8 cellular contexts compared by ENCODE assay signal in genomic region chr12:8919643-8920042, GRCh38. TPM values are rescaled to one million over a fixed set of nuclear protein-coding genes. Genes with fewer than 3 reads are reported as not detected.
DNase-seq lines count a peak whose midpoint lies in the region; ATAC-seq, FAIRE-seq and TF ChIP-seq lines count a peak whose summit lies in the region.
"Not testable (repeated sequence)": the region's sequence is repeated elsewhere in the genome, so short reads cannot be mapped to it uniquely, and the experiment has no call there.

No MANE protein-coding gene starts in this region.

- TF ChIP-seq CTCF in GM23338 (conservative IDR thresholded peaks at IDR 0.05; ENCODE audit: low read depth in 2 of 2); H9 (conservative IDR thresholded peaks at IDR 0.05); WTC11 (IDR thresholded peaks at IDR 0.05); GM12878 (IDR thresholded peaks at IDR 0.05 in 2 of 3, conservative IDR thresholded peaks at IDR 0.05 in 1 of 3; ENCODE audit: control insufficient read depth in 2 of 3, extremely low read depth in 1 of 3, insufficient read depth in 1 of 3, low read depth in 3 of 3, low read length in 3 of 3); K562 (IDR thresholded peaks at IDR 0.05 in 2 of 3, conservative IDR thresholded peaks at IDR 0.05 in 1 of 3; ENCODE audit: insufficient read depth in 2 of 3, low read depth in 1 of 3, low read length in 3 of 3); endodermal cell (conservative IDR thresholded peaks at IDR 0.05); right lobe of liver (IDR thresholded peaks at IDR 0.05): not testable (repeated sequence)

- H3K4me1 ChIP-seq in GM23338 (ENCODE audit: insufficient read depth) (peaks cover 39% of the 10 kb centered on the region), K562 (replicated peaks in 1 of 2; ENCODE audit: control insufficient read depth in 2 of 2, insufficient read depth in 2 of 2, low read length in 2 of 2) (peaks cover 6 to 17% of the 10 kb centered on the region in 2 experiments; a peak in 4 of 5 replicates)
- H3K4me1 ChIP-seq in H9 (ENCODE audit: insufficient read depth, low read length); GM12878 (ENCODE audit: control insufficient read depth, insufficient read depth, low read length); endodermal cell (ENCODE audit: control insufficient read depth, insufficient read depth, low read length); right lobe of liver: not testable (repeated sequence)

- not testable (repeated sequence) for H2BK12ac ChIP-seq in H9 (ENCODE audit: insufficient read length, low read depth, low read length)

- CTCF ChIA-PET in WTC11 (lab: Charles Lee); K562 (lab: Yijun Ruan, JAX; ENCODE audit: low intra/inter-chr PET ratio): not testable (repeated sequence)
- CTCF ChIA-PET in GM12878 (lab: Yijun Ruan, JAX): interaction anchor here (1.3 kb wide), 1 partner anchor 119 kb away, joined by 4 read pairs; no protein-coding TSS in a partner anchor

- not testable (repeated sequence) for H3K79me1 ChIP-seq in H9 (ENCODE audit: insufficient read depth, low read depth, low read length, poor library complexity, severe bottlenecking)

- POLR2A ChIA-PET in WTC11 (lab: Charles Lee) (interaction anchor here (1.3 kb wide), 1 partner anchor 17 kb away, joined by 3 read pairs; no protein-coding TSS in a partner anchor), K562 (lab: Yijun Ruan, JAX) (interaction anchor here (1.5 kb wide), 1 partner anchor 30 kb away, joined by 3 read pairs; the partner anchor contains the start of gene M6PR)
- POLR2A ChIA-PET in GM12878 (lab: Charles Lee): not testable (repeated sequence)

- H2AK5ac ChIP-seq in H9 (ENCODE audit: insufficient read length, low read length): not testable (repeated sequence)

- not testable (repeated sequence) for H4K5ac ChIP-seq in H9 (ENCODE audit: insufficient read length, low read depth, low read length)

- not testable (repeated sequence) for H3K9me2 ChIP-seq in GM23338 (ENCODE audit: insufficient read depth)

- H3K27ac ChIP-seq in GM23338 (ENCODE audit: low read depth): peak overlapping the region; percentile 39
- not testable (repeated sequence) for H3K27ac ChIP-seq in H9 (ENCODE audit: insufficient read length, low read depth, low read length); GM12878 (ENCODE audit: control insufficient read depth, insufficient read depth); K562 (ENCODE audit: extremely low read depth, low read depth, low read length); endodermal cell (ENCODE audit: low read depth, low read length); right lobe of liver

- H3F3A ChIP-seq in GM23338 (replicated peaks; ENCODE audit: low read depth): peaks cover 28% of the 10 kb centered on the region

- not testable (repeated sequence) for H3K27me3 ChIP-seq in GM23338 (ENCODE audit: insufficient read depth); H9 (ENCODE audit: insufficient read depth, low read length); GM12878 (replicated peaks in 1 of 2; ENCODE audit: control insufficient read depth in 2 of 2, insufficient read depth in 2 of 2, low read length in 1 of 2); K562 (ENCODE audit: control insufficient read depth in 2 of 2, insufficient read depth in 2 of 2, low read length in 2 of 2); endodermal cell (ENCODE audit: control insufficient read depth, insufficient read depth, low read length, poor library complexity, severe bottlenecking); right lobe of liver

- H3K79me2 ChIP-seq in GM23338 (replicated peaks; ENCODE audit: insufficient read depth): peaks cover 100% of the 10 kb centered on the region
- peaks cover 64% of the 10 kb centered on the region for H3K79me2 ChIP-seq in H9 (ENCODE audit: insufficient read depth, low read length)
- not testable (repeated sequence) for H3K79me2 ChIP-seq in GM12878 (ENCODE audit: control insufficient read depth, insufficient read depth, low read length); K562 (ENCODE audit: control insufficient read depth, insufficient read depth, low read length)

- not testable (repeated sequence) for H3T11ph ChIP-seq in H9 (ENCODE audit: low read length)

- not testable (repeated sequence) for ATAC-seq in GM23338, WTC11, GM12878, K562
- ATAC-seq in left lobe of liver (peak; percentile 68), right lobe of liver (peak; percentile 60 to 64 (median 64))

- not testable (repeated sequence) for H2BK20ac ChIP-seq in H9 (ENCODE audit: low read depth, low read length, poor library complexity, severe bottlenecking)

- not testable (repeated sequence) for TF ChIP-seq RAD21 in GM12878 (IDR thresholded peaks at IDR 0.05; ENCODE audit: insufficient read depth, low read depth, low read length); K562 (CRISPR knock-in tag; conservative IDR thresholded peaks at IDR 0.05 in 1 of 2, IDR thresholded peaks at IDR 0.05 in 1 of 2)

- not testable (repeated sequence) for H3K27me3 Mint-ChIP-seq in GM23338 (ENCODE audit: insufficient read depth, low read depth, poor library complexity); H9 (ENCODE audit: low read depth); WTC11 (ENCODE audit: low read depth); endodermal cell (ENCODE audit: insufficient read depth)

- H3K4me3 Mint-ChIP-seq in GM23338: peak overlapping the region; percentile 49; the same call in 2 of the 3 replicates
- H3K4me3 Mint-ChIP-seq in H9: peak overlapping the region in 1 of 2 experiments; percentile 69; a peak in 3 of 5 replicates
- H3K4me3 Mint-ChIP-seq in WTC11: peak overlapping the region; percentile 31; the same call in 1 of the 2 replicates
- H3K4me3 Mint-ChIP-seq in endodermal cell: not testable (repeated sequence)

- not testable (repeated sequence) for H3K4ac ChIP-seq in H9 (ENCODE audit: low read depth, low read length)

- H3K4me3 ChIP-seq in GM23338; GM12878; K562; endodermal cell (ENCODE audit: low read length); right lobe of liver: not testable (repeated sequence)

- not testable (repeated sequence) for BruUV-seq in GM12878 (replicated peaks; lab: Mats Ljungman, UMichigan); K562 (replicated peaks; lab: Mats Ljungman, UMichigan)

- not testable (repeated sequence) for H2BK120ac ChIP-seq in H9 (ENCODE audit: low read depth, low read length, poor library complexity, severe bottlenecking)

- H2BK15ac ChIP-seq in H9 (ENCODE audit: low read depth, low read length): not testable (repeated sequence)

- H4K8ac ChIP-seq in H9 (replicated peaks; ENCODE audit: insufficient read length, low read depth, low read length): not testable (repeated sequence)

- not testable (repeated sequence) for H3K9me3 Mint-ChIP-seq in GM23338, H9, WTC11, endodermal cell

- intact Hi-C loops in GM12878 (cut with micrococcal nuclease; ENCODE audit: unreplicated experiment): loop anchor here (10.0 kb wide), 1 partner anchor 125 kb away; no protein-coding TSS in a partner anchor
- intact Hi-C loops in K562 (cut with micrococcal nuclease); right lobe of liver (cut with DNase I): not testable (repeated sequence)

- H3K23ac ChIP-seq in H9 (ENCODE audit: insufficient read length, low read depth, low read length): not testable (repeated sequence)

- not testable (repeated sequence) for H3K9me1 ChIP-seq in K562 (ENCODE audit: control insufficient read depth, insufficient read depth, low read length)

- H3K4me1 Mint-ChIP-seq in GM23338 (peaks cover 37% of the 10 kb centered on the region), H9 (peaks cover 15 to 28% of the 10 kb centered on the region in 2 experiments), WTC11 (peaks cover 40% of the 10 kb centered on the region)
- not testable (repeated sequence) for H3K4me1 Mint-ChIP-seq in endodermal cell

- peaks cover 86% of the 10 kb centered on the region for H4K20me1 ChIP-seq in GM23338 (replicated peaks; ENCODE audit: insufficient read depth)
- not testable (repeated sequence) for H4K20me1 ChIP-seq in H9 (ENCODE audit: control insufficient read depth, insufficient read depth, insufficient read length); GM12878 (ENCODE audit: control insufficient read depth, insufficient read depth); K562 (replicated peaks; ENCODE audit: control insufficient read depth, insufficient read depth, low read length)

- not testable (repeated sequence) for H3K14ac ChIP-seq in H9 (ENCODE audit: insufficient read depth, low read length)

- H3K4me2 ChIP-seq in GM23338; H9 (ENCODE audit: insufficient read depth, insufficient read length, low read length); GM12878 (ENCODE audit: control insufficient read depth, insufficient read depth); K562 (ENCODE audit: insufficient read depth, low read length): not testable (repeated sequence)

- DNase-seq in GM23338 (ENCODE audit: low spot score); H9; WTC11 (ENCODE audit: low spot score); GM12878 (ENCODE audit: low read depth, low spot score); K562 (ENCODE audit: extremely low read depth in 1 of 4, low spot score in 3 of 4); endodermal cell; left lobe of liver (ENCODE audit: low spot score); right lobe of liver: not testable (repeated sequence)

- not testable (repeated sequence) for H4K91ac ChIP-seq in H9 (ENCODE audit: insufficient read length, low read depth, low read length)

- H3K23me2 ChIP-seq in H9 (ENCODE audit: insufficient read length, low read depth, low read length, poor library complexity, severe bottlenecking): not testable (repeated sequence)

- H3K9ac ChIP-seq in H9 (ENCODE audit: extremely low read depth, insufficient read length, low read length); GM12878 (ENCODE audit: control insufficient read depth, insufficient read depth, low read length); K562 (ENCODE audit: insufficient read depth in 1 of 2, low read depth in 2 of 2, low read length in 2 of 2); endodermal cell (ENCODE audit: extremely low read depth, low read length, poor library complexity, severe bottlenecking): not testable (repeated sequence)

- not testable (repeated sequence) for TF ChIP-seq EP300 in GM12878 (IDR thresholded peaks at IDR 0.05; ENCODE audit: borderline replicate concordance in 1 of 2, control insufficient read depth in 1 of 2, low read depth in 2 of 2, low read length in 2 of 2); K562 (IDR thresholded peaks at IDR 0.05; ENCODE audit: low read length)

- not testable (repeated sequence) for TF ChIP-seq POLR2A in GM12878 (IDR thresholded peaks at IDR 0.05; ENCODE audit: low read depth, low read length); K562 (conservative IDR thresholded peaks at IDR 0.05); right lobe of liver (IDR thresholded peaks at IDR 0.05)

- H2AFZ ChIP-seq in GM23338; H9 (ENCODE audit: low read length); GM12878 (ENCODE audit: control insufficient read depth, low read depth, low read length); K562 (ENCODE audit: low read depth, low read length): not testable (repeated sequence)

- peaks cover 18% of the 10 kb centered on the region for H3K36me3 Mint-ChIP-seq in GM23338 (ENCODE audit: low read depth)
- peaks cover 46 to 50% (median 49%) of the 10 kb centered on the region in 3 experiments for H3K36me3 Mint-ChIP-seq in H9 (ENCODE audit: insufficient read depth in 1 of 3, low read depth in 3 of 3)
- peaks cover 50% of the 10 kb centered on the region for H3K36me3 Mint-ChIP-seq in WTC11
- peaks cover 39% of the 10 kb centered on the region for H3K36me3 Mint-ChIP-seq in endodermal cell (ENCODE audit: low read depth)

- in situ Hi-C loops in GM12878 (cut with MboI); K562 (cut with MboI): not testable (repeated sequence)

- RAD21 ChIA-PET in GM12878 (lab: Charles Lee; ENCODE audit: unreplicated experiment): not testable (repeated sequence)

- not testable (repeated sequence) for H2BK5ac ChIP-seq in H9 (ENCODE audit: insufficient read length, low read length)

- not testable (repeated sequence) for H3K56ac ChIP-seq in H9 (ENCODE audit: insufficient read length, low read depth, low read length)

- WGBS in H9 (ENCODE audit: extremely low coverage, insufficient read length, low lambda C conversion rate): no CpG with 5 or more reads among the region's 4 CpGs
- WGBS in GM12878 (ENCODE audit: insufficient coverage, insufficient replicate concordance, low lambda C conversion rate, missing lambda C conversion rate): 67% methylated on average over 3 of the region's 4 CpGs
- WGBS in K562 (ENCODE audit: insufficient coverage, low coverage, missing lambda C conversion rate): 60% methylated on average over 2 of the region's 4 CpGs
- 91% methylated on average over 3 of the region's 4 CpGs; no CpG with 5 or more reads in 1 of the 2 experiments for WGBS in endodermal cell (ENCODE audit: insufficient coverage in 1 of 2, insufficient read length in 1 of 2), 2 experiments
- WGBS in right lobe of liver (ENCODE audit: insufficient coverage, low coverage, low lambda C conversion rate, missing lambda C conversion rate): 70% methylated on average over 2 of the region's 4 CpGs

- not testable (repeated sequence) for H3K18ac ChIP-seq in H9 (ENCODE audit: insufficient read length, low read depth, low read length)

- H3K27ac Mint-ChIP-seq in GM23338: peak overlapping the region; percentile 90
- peak overlapping the region; percentile 50 to 92 (median 72); a peak in 5 of 7 replicates for H3K27ac Mint-ChIP-seq in H9
- H3K27ac Mint-ChIP-seq in WTC11: peak overlapping the region; percentile 91
- H3K27ac Mint-ChIP-seq in endodermal cell: peak overlapping the region; percentile 32

- FAIRE-seq in GM12878 (lab: Jason Lieb, UNC): peak; percentile 52
- FAIRE-seq in K562 (lab: Jason Lieb, UNC): not testable (repeated sequence)

- peaks cover 86% of the 10 kb centered on the region for H3K36me3 ChIP-seq in GM23338 (ENCODE audit: insufficient read depth)
- H3K36me3 ChIP-seq in GM12878 (ENCODE audit: control insufficient read depth in 2 of 2, insufficient read depth in 2 of 2, low read length in 1 of 2); K562 (ENCODE audit: control insufficient read depth, insufficient read depth, low read length); right lobe of liver: not testable (repeated sequence)
- peaks cover 48% of the 10 kb centered on the region for H3K36me3 ChIP-seq in endodermal cell (ENCODE audit: control insufficient read depth, insufficient read depth, low read length)

- SMC1A ChIA-PET in GM12878 (lab: Charles Lee; ENCODE audit: uncharacterized antibody, unreplicated experiment): not testable (repeated sequence)

- not testable (repeated sequence) for H3K9me3 ChIP-seq in H9 (ENCODE audit: control insufficient read depth, low read depth, low read length); GM12878 (replicated peaks; ENCODE audit: control insufficient read depth, insufficient read depth, low read length); K562 (replicated peaks; ENCODE audit: control insufficient read depth, insufficient read depth, low read depth, low read length); endodermal cell (ENCODE audit: control insufficient read depth, low read length); right lobe of liver

RNA-seq across cellular contexts. Expression of gene PHC1, which starts 5.3 kb away (rescaled TPM):
- 1,003 and 1,069 TPM in 2 replicates for total RNA-seq in GM23338 (2014; rRNA removed; shearing (Covaris generic))
- polyA plus RNA-seq in GM23338 (2016; fragmentation: Nextera tagmentation; extraction: Ambion mirVana) (252 and 303 TPM in 2 replicates), GM12878 (2011; rRNA removed) (12.9 and 16.3 TPM in 2 replicates), GM12878 (2014; fragmentation: Illumina TruSeq; extraction: Trizol) (3.6 and 4.2 TPM in 2 replicates), GM12878 (2014; fragmentation: Nextera tagmentation; extraction: Ambion mirVana) (under 1 TPM; 0.50 to 0.64 TPM), GM12878 (2014; rRNA removed) (2.9 and 3.6 TPM in 2 replicates), GM12878 (2016; fragmentation: Nextera tagmentation; extraction: Ambion mirVana) (1 to 10 TPM; 1.5 to 2.4 TPM), K562 (2011; rRNA removed) (13.7 and 15.7 TPM in 2 replicates), K562 (2014; fragmentation: Illumina TruSeq; extraction: Trizol) (11.6 and 12.7 TPM in 2 replicates), K562 (2014; fragmentation: Nextera tagmentation; extraction: Ambion mirVana) (1 to 10 TPM; 1.9 to 2.5 TPM), K562 (2014; rRNA removed) (7.2 and 11.8 TPM in 2 replicates)
- total RNA-seq in H9 (2021) (558 and 568 TPM in 2 replicates), WTC11 (2021) (733 to 940 TPM (median 913 TPM) in 3 replicates), GM12878 (2014; rRNA removed) (1.7 and 2.0 TPM in 2 replicates), GM12878 (2014; rRNA removed; fragmentation: Illumina TruSeq; extraction: Trizol) (1.9 and 2.1 TPM in 2 replicates), GM12878 (2021) (3.1 and 5.2 TPM in 2 replicates), K562 (2014; rRNA removed) (6.9 and 8.3 TPM in 2 replicates), K562 (2014; rRNA removed; fragmentation: Illumina TruSeq; extraction: Trizol) (4.2 and 5.6 TPM in 2 replicates), K562 (2015; rRNA removed; fragmentation: Illumina TruSeq; extraction: Trizol) (4.7 and 6.2 TPM in 2 replicates), K562 (2021) (9.3 and 10.0 TPM in 2 replicates), endodermal cell (100 to 1,000 TPM; 100 to 538 TPM), left lobe of liver (4.6 TPM), right lobe of liver (10 to 100 TPM in 1 of 6 experiments, 1 to 10 TPM in 5; 3.3 to 15.0 (median 7.4) TPM)
- 47.9 and 54.4 TPM in 2 replicates for total RNA-seq in GM12878 (2013; cell fraction: nucleolus; rRNA removed)
- polyA plus RNA-seq in GM12878 (2011; ENCODE audit: low read depth): 3.9 TPM
- polyA plus RNA-seq in GM12878 (2011; cell fraction: cytosol; rRNA removed): 18.6 and 19.4 TPM in 2 replicates
- 96.2 and 117 TPM in 2 replicates for polyA plus RNA-seq in GM12878 (2011; cell fraction: nucleus; rRNA removed)
- 4.9 and 5.4 TPM in 2 replicates for polyA plus RNA-seq in GM12878 (2012)
- 10.8 and 12.0 TPM in 2 replicates for polyA minus RNA-seq in GM12878 (2011; rRNA and poly(A)+ RNA removed)
- polyA minus RNA-seq in GM12878 (2011; cell fraction: cytosol; rRNA and poly(A)+ RNA removed): 7.2 and 9.0 TPM in 2 replicates
- polyA minus RNA-seq in GM12878 (2011; cell fraction: nucleus; rRNA and poly(A)+ RNA removed): 5.4 and 9.3 TPM in 2 replicates
- 40.7 and 46.4 TPM in 2 replicates for total RNA-seq in K562 (2011; cell fraction: chromatin; rRNA removed; ENCODE audit: low replicate concordance)
- total RNA-seq in K562 (2011; cell fraction: nucleolus; rRNA removed): 17.3 and 17.8 TPM in 2 replicates
- total RNA-seq in K562 (2011; cell fraction: nucleoplasm; rRNA removed): 23.5 and 24.1 TPM in 2 replicates
- polyA plus RNA-seq in K562 (2011; cell fraction: cytosol; rRNA removed): 13.8 and 22.3 TPM in 2 replicates
- polyA plus RNA-seq in K562 (2011; cell fraction: nucleus; rRNA removed): 74.7 and 89.9 TPM in 2 replicates
- polyA plus RNA-seq in K562 (2012): 10.5 and 21.6 TPM in 2 replicates
- 5.6 and 6.9 TPM in 2 replicates for polyA minus RNA-seq in K562 (2011; rRNA and poly(A)+ RNA removed)
- 5.6 and 7.0 TPM in 2 replicates for polyA minus RNA-seq in K562 (2011; cell fraction: cytosol; rRNA and poly(A)+ RNA removed)
- polyA minus RNA-seq in K562 (2011; cell fraction: nucleus; rRNA and poly(A)+ RNA removed): 6.8 and 7.1 TPM in 2 replicates
- polyA plus RNA-seq in endodermal cell (2013, experiment 1 of 2): 128 TPM
- polyA plus RNA-seq in endodermal cell (2013, experiment 2 of 2): 90.0 TPM

RNA-seq across cellular contexts. Expression of gene M6PR, which starts 29.8 kb away (rescaled TPM):
- 66.8 and 103 TPM in 2 replicates for total RNA-seq in GM23338 (2014; rRNA removed; shearing (Covaris generic))
- polyA plus RNA-seq in GM23338 (2016; fragmentation: Nextera tagmentation; extraction: Ambion mirVana) (147 and 159 TPM in 2 replicates), GM12878 (2011; rRNA removed) (175 and 192 TPM in 2 replicates), GM12878 (2014; fragmentation: Illumina TruSeq; extraction: Trizol) (146 and 160 TPM in 2 replicates), GM12878 (2014; fragmentation: Nextera tagmentation; extraction: Ambion mirVana) (100 to 1,000 TPM in 1 of 2 experiments, 10 to 100 TPM in 1; 65.4 to 101 TPM), GM12878 (2014; rRNA removed) (103 and 113 TPM in 2 replicates), GM12878 (2016; fragmentation: Nextera tagmentation; extraction: Ambion mirVana) (100 to 1,000 TPM; 138 to 151 TPM), K562 (2011; rRNA removed) (109 and 117 TPM in 2 replicates), K562 (2014; fragmentation: Illumina TruSeq; extraction: Trizol) (119 and 129 TPM in 2 replicates), K562 (2014; fragmentation: Nextera tagmentation; extraction: Ambion mirVana) (100 to 1,000 TPM in 1 of 2 experiments, 10 to 100 TPM in 1; 86.8 to 133 TPM), K562 (2014; rRNA removed) (78.6 and 93.3 TPM in 2 replicates)
- total RNA-seq in H9 (2021) (153 and 163 TPM in 2 replicates), WTC11 (2021) (106 to 139 TPM (median 112 TPM) in 3 replicates), GM12878 (2014; rRNA removed) (203 and 209 TPM in 2 replicates), GM12878 (2014; rRNA removed; fragmentation: Illumina TruSeq; extraction: Trizol) (126 and 139 TPM in 2 replicates), GM12878 (2021) (134 and 135 TPM in 2 replicates), K562 (2014; rRNA removed) (134 and 163 TPM in 2 replicates), K562 (2014; rRNA removed; fragmentation: Illumina TruSeq; extraction: Trizol) (109 and 112 TPM in 2 replicates), K562 (2015; rRNA removed; fragmentation: Illumina TruSeq; extraction: Trizol) (150 and 159 TPM in 2 replicates), K562 (2021) (106 and 107 TPM in 2 replicates), endodermal cell (100 to 1,000 TPM; 116 to 255 TPM), left lobe of liver (40.4 TPM), right lobe of liver (10 to 100 TPM; 45.5 to 82.2 (median 69.1) TPM)
- 166 and 176 TPM in 2 replicates for total RNA-seq in GM12878 (2013; cell fraction: nucleolus; rRNA removed)
- polyA plus RNA-seq in GM12878 (2011; ENCODE audit: low read depth): 70.7 TPM
- polyA plus RNA-seq in GM12878 (2011; cell fraction: cytosol; rRNA removed): 159 and 184 TPM in 2 replicates
- 112 and 153 TPM in 2 replicates for polyA plus RNA-seq in GM12878 (2011; cell fraction: nucleus; rRNA removed)
- 108 and 148 TPM in 2 replicates for polyA plus RNA-seq in GM12878 (2012)
- polyA minus RNA-seq in GM12878 (2011; rRNA and poly(A)+ RNA removed): 250 and 302 TPM in 2 replicates
- polyA minus RNA-seq in GM12878 (2011; cell fraction: cytosol; rRNA and poly(A)+ RNA removed): 74.3 and 110 TPM in 2 replicates
- polyA minus RNA-seq in GM12878 (2011; cell fraction: nucleus; rRNA and poly(A)+ RNA removed): 65.3 and 71.5 TPM in 2 replicates
- total RNA-seq in K562 (2011; cell fraction: chromatin; rRNA removed; ENCODE audit: low replicate concordance): 128 and 134 TPM in 2 replicates
- 168 and 169 TPM in 2 replicates for total RNA-seq in K562 (2011; cell fraction: nucleolus; rRNA removed)
- 191 and 215 TPM in 2 replicates for total RNA-seq in K562 (2011; cell fraction: nucleoplasm; rRNA removed)
- polyA plus RNA-seq in K562 (2011; cell fraction: cytosol; rRNA removed): 79.5 and 97.0 TPM in 2 replicates
- 168 and 179 TPM in 2 replicates for polyA plus RNA-seq in K562 (2011; cell fraction: nucleus; rRNA removed)
- polyA plus RNA-seq in K562 (2012): 128 and 148 TPM in 2 replicates
- polyA minus RNA-seq in K562 (2011; rRNA and poly(A)+ RNA removed): 123 and 174 TPM in 2 replicates
- 25.2 and 75.9 TPM in 2 replicates for polyA minus RNA-seq in K562 (2011; cell fraction: cytosol; rRNA and poly(A)+ RNA removed)
- polyA minus RNA-seq in K562 (2011; cell fraction: nucleus; rRNA and poly(A)+ RNA removed): 38.6 and 68.9 TPM in 2 replicates
- polyA plus RNA-seq in endodermal cell (2013, experiment 1 of 2): 90.8 TPM
- 86.5 TPM for polyA plus RNA-seq in endodermal cell (2013, experiment 2 of 2)

Comparison
In these comparisons a context has a peak if more than half of its experiments do, and no peak if none do; other contexts are left out.
1. H3K27ac Mint-ChIP-seq: peak in every context shown above with its lines; median percentile 91 in WTC11; 90 in GM23338; 72 in H9; 32 in endodermal cell.